ENCODE assay signal across 2 cellular contexts in the genomic region with DNA sequence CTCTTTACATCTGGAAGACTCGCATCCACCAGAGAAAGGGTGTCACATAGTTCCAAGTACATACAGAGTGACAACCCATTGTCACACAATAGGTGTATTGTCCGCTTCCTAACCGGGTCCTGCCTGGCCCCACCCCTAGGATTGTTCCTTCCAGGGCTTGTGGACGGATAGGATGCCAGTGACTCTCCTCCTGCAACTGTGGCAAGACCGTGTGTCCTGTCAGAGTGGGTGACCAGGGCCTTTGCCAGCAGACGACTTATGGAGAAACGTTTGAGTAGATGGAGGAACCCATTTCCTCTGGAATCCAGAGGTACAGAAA.
TF ChIP-seq lines count a peak whose summit lies in the region.

No MANE protein-coding gene starts in this region.

TF ChIP-seq in HCT116, 20 proteins besides CTCF, POLR2A, EP300 and RAD21 (continued from another document):
- no peak for TF ChIP-seq ATF3 (IDR thresholded peaks at IDR 0.05)
- TF ChIP-seq SRF (IDR thresholded peaks at IDR 0.05; ENCODE audit: low read depth), result no peak
- TF ChIP-seq, protein P1, sequence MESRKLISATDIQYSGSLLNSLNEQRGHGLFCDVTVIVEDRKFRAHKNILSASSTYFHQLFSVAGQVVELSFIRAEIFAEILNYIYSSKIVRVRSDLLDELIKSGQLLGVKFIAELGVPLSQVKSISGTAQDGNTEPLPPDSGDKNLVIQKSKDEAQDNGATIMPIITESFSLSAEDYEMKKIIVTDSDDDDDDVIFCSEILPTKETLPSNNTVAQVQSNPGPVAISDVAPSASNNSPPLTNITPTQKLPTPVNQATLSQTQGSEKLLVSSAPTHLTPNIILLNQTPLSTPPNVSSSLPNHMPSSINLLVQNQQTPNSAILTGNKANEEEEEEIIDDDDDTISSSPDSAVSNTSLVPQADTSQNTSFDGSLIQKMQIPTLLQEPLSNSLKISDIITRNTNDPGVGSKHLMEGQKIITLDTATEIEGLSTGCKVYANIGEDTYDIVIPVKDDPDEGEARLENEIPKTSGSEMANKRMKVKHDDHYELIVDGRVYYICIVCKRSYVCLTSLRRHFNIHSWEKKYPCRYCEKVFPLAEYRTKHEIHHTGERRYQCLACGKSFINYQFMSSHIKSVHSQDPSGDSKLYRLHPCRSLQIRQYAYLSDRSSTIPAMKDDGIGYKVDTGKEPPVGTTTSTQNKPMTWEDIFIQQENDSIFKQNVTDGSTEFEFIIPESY (IDR thresholded peaks at IDR 0.05; ENCODE audit: extremely low read depth, insufficient replicate concordance, low read length), result no peak
- no peak for TF ChIP-seq REST (IDR thresholded peaks at IDR 0.05; ENCODE audit: low read depth)
- TF ChIP-seq, protein P2, sequence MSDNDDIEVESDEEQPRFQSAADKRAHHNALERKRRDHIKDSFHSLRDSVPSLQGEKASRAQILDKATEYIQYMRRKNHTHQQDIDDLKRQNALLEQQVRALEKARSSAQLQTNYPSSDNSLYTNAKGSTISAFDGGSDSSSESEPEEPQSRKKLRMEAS (IDR thresholded peaks at IDR 0.05), result no peak
- TF ChIP-seq ELF1 (IDR thresholded peaks at IDR 0.05; ENCODE audit: borderline replicate concordance, low read depth), result no peak
- TF ChIP-seq POLR2AphosphoS5 (IDR thresholded peaks at IDR 0.05; ENCODE audit: low read depth, low read length), result no peak
- no peak for TF ChIP-seq YY1 (IDR thresholded peaks at IDR 0.05; ENCODE audit: extremely low read depth, insufficient replicate concordance, low read depth, low read length)
- no peak for TF ChIP-seq SP1 (IDR thresholded peaks at IDR 0.05; ENCODE audit: low read depth)
- no peak for TF ChIP-seq EGR1 (IDR thresholded peaks at IDR 0.05; ENCODE audit: low read depth)
- TF ChIP-seq CEBPB (IDR thresholded peaks at IDR 0.05; ENCODE audit: low read depth), result no peak
- TF ChIP-seq TCF7L2 (IDR thresholded peaks at IDR 0.05; ENCODE audit: borderline replicate concordance, extremely low read depth, insufficient read depth, insufficient read length), result no peak
TF ChIP-seq in HCT116: peak in this region for 0.

TF ChIP-seq in GM12878, 131 proteins besides CTCF, POLR2A, EP300 and RAD21 (continued from another document):
- TF ChIP-seq, protein P3, sequence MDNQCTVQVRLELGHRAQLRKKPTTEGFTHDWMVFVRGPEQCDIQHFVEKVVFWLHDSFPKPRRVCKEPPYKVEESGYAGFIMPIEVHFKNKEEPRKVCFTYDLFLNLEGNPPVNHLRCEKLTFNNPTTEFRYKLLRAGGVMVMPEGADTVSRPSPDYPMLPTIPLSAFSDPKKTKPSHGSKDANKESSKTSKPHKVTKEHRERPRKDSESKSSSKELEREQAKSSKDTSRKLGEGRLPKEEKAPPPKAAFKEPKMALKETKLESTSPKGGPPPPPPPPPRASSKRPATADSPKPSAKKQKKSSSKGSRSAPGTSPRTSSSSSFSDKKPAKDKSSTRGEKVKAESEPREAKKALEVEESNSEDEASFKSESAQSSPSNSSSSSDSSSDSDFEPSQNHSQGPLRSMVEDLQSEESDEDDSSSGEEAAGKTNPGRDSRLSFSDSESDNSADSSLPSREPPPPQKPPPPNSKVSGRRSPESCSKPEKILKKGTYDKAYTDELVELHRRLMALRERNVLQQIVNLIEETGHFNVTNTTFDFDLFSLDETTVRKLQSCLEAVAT (IDR thresholded peaks at IDR 0.05), result 0 out of 2 replicates have a peak, but pooled peaks have one; percentile 18
- 0 out of 2 replicates have a peak, but pooled peaks have one; percentile 4 for TF ChIP-seq POLR2AphosphoS5 (IDR thresholded peaks at IDR 0.05; ENCODE audit: low read length)
